1 cellular context compared by ENCODE assay signal in genomic region chr7:40761757-40762342, GRCh38.
TF ChIP-seq lines count a peak whose summit lies in the region.

No MANE protein-coding gene starts in this region.

TF ChIP-seq in IMR-90, 13 proteins besides CTCF, POLR2A, EP300 and RAD21:
- no peak for TF ChIP-seq BHLHE40 (IDR thresholded peaks at IDR 0.05; ENCODE audit: low read depth, low read length)
- TF ChIP-seq ELK1 (IDR thresholded peaks at IDR 0.05; ENCODE audit: borderline replicate concordance, low read depth, low read length) = no peak
- TF ChIP-seq CHD1 (IDR thresholded peaks at IDR 0.05; ENCODE audit: low read depth, low read length) = no peak
- TF ChIP-seq MAFK (IDR thresholded peaks at IDR 0.05; ENCODE audit: low read depth, low read length) = no peak
- no peak for TF ChIP-seq CEBPB (IDR thresholded peaks at IDR 0.05; ENCODE audit: low read depth, low read length)
- TF ChIP-seq SMC3 (IDR thresholded peaks at IDR 0.05; ENCODE audit: low read depth, low read length) = no peak
- TF ChIP-seq MAZ (IDR thresholded peaks at IDR 0.05; ENCODE audit: borderline replicate concordance, low read depth, low read length) = no peak
- TF ChIP-seq USF2 (IDR thresholded peaks at IDR 0.05; ENCODE audit: low read depth, low read length) = no peak
